Comparison of ENCODE assay signal across 13 cellular contexts in the genomic region with DNA sequence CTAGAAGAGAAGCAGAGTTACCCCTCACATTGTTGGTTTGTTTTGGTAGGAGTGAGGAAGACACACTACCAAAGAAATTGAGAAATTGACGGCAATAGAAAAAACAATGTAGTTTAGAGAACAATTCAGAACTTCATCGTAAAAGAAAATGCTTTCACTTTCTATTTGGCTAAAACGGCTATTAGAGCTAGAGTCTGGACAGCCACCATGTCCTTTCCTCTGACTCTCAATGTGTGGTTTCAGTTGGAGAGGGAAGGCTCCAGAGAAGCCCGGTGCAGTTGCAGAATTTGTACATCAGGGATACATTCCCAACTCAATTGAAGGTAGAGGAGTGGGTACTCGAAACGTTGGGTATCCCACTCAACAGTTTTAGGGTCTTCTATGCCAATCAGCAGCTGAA.
DNase-seq lines count a peak whose midpoint lies in the region; ATAC-seq and TF ChIP-seq lines count a peak whose summit lies in the region.
"Had no signal": no experiment of that assay in that cellular context is flagged by ENCODE, and none has a peak within 500 bp of the region (broad histone marks: within the 10 kb centered on the region; RNA-seq: fewer than 3 reads in every experiment).

No MANE protein-coding gene starts in this region.

- intact Hi-C loops in ovary (cut with DNase I) = no loop called here
- intact Hi-C loops in lower lobe of right lung (cut with DNase I) = no loop called here

- H3K27ac ChIP-seq in ovary = no peak overlapping the region
- H3K27ac ChIP-seq in lower lobe of right lung = no peak overlapping the region
- H3K27ac ChIP-seq: parathyroid adenoma had no signal

- TF ChIP-seq CTCF in ovary (IDR thresholded peaks at IDR 0.05) (no peak), lower lobe of right lung (IDR thresholded peaks at IDR 0.05) (no peak)

- DNase-seq in Daoy (ENCODE audit: low read depth) (peak; percentile 27), RPMI7951 (ENCODE audit: low read depth) (peak; percentile 45), ovary (no peak), ecto neural progenitor cell (ENCODE audit: low spot score) (no peak), NCI-H82 treated with DMSO at 0.1 percent for 48 hours (lab: John Stamatoyannopoulos, UW; ENCODE audit: unreplicated experiment) (no peak), NCI-H1048 (lab: John Stamatoyannopoulos, UW) (no peak), lower lobe of right lung (no peak)
- DNase-seq: activated CD4-positive, CD25-positive, alpha-beta regulatory T cell treated with anti-CD3 and anti-CD28 coated beads, Interleukin-2, amount 50 U/mL, for 72 hours; NCI-H524; stimulated activated CD4-positive, alpha-beta T cell treated with anti-CD3 and anti-CD28 coated beads, Interleukin-2, amount 100 ng/mL, for 48 hours; stimulated activated naive CD4-positive, alpha-beta T cell had no signal

- H3K36me3 ChIP-seq in ovary (no peaks in the 10 kb centered on the region), lower lobe of right lung (no peaks in the 10 kb centered on the region)

- TF ChIP-seq POLR2A in ovary (IDR thresholded peaks at IDR 0.05) = no peak

- no peak for TF ChIP-seq EP300 in ovary (IDR thresholded peaks at IDR 0.05)

- H3K4me3 ChIP-seq in ovary = peak overlapping the region; percentile 1
- no peak overlapping the region for H3K4me3 ChIP-seq in lower lobe of right lung

- no peaks in the 10 kb centered on the region for H3K9me3 ChIP-seq in ovary
- no peaks in the 10 kb centered on the region for H3K9me3 ChIP-seq in lower lobe of right lung

- 70 to 78% (median 73%) methylated on average over 6 of the region's 6 CpGs for WGBS in ovary, 3 donors

- H3K27me3 ChIP-seq in ovary (no peaks in the 10 kb centered on the region), lower lobe of right lung (ENCODE audit: low read depth) (no peaks in the 10 kb centered on the region)

- peak; percentile 75 for ATAC-seq in HG03432 (IDR thresholded peaks at IDR 0.05; ENCODE audit: unreplicated experiment)
- no peak for ATAC-seq in lower lobe of right lung

- H3K4me1 ChIP-seq in ovary (ENCODE audit: insufficient read depth) (no peaks in the 10 kb centered on the region), lower lobe of right lung (no peaks in the 10 kb centered on the region)
- H3K4me1 ChIP-seq: parathyroid adenoma had no signal

Comparison
In these comparisons a context has a peak if more than half of its experiments do, and no peak if none do; other contexts are left out.
1. DNase-seq: peak in Daoy (single experiment) and RPMI7951 (single experiment); none in ovary (0 of 5), ecto neural progenitor cell (single experiment), NCI-H82 treated with DMSO at 0.1 percent for 48 hours (single experiment), NCI-H1048 (single experiment) and lower lobe of right lung (single experiment).